ENCODE assay signal across 12 cellular contexts in the genomic region with DNA sequence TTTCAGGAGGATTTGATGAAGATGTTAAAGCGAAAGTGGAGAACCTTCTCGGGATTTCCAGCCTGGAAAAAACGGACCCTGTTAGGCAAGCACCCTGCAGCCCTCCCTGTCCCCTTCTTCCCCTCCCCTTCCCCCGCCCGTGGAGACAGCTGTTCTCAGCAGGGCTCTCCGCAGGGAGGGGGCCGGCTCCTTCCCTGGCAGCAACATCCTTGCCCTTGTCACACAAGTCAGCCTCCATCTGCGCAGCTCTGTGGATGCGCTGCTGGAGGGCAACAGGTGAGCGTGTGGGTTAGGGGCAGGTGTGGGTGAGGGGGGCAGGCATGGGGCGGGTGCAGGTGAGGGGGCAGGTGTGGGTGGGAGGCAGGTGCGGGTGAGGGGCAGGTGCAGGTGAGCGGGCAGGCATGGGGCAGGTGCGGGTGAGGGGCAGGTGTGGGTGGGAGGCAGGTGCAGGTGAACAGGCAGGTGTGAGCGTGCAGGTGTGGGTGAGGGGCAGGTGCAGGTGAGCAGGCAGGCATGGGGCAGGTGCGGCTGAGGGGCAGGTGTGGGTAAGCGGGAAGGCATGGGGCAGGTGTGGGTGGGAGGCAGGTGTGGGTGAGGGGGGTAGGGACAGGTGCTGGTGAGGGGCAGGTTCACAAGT. TPM values are rescaled to one million over a fixed set of nuclear protein-coding genes. Genes with fewer than 3 reads are reported as not detected.
DNase-seq lines count a peak whose midpoint lies in the region; ATAC-seq, FAIRE-seq and TF ChIP-seq lines count a peak whose summit lies in the region.
"Had no signal": no experiment of that assay in that cellular context is flagged by ENCODE, and none has a peak within 500 bp of the region (broad histone marks: within the 10 kb centered on the region; RNA-seq: fewer than 3 reads in every experiment).

No MANE protein-coding gene starts in this region.

- H3K4me1 ChIP-seq in Karpas-422 (ENCODE audit: low read length) (peaks cover 6% of the 10 kb centered on the region), GM12878 (ENCODE audit: control insufficient read depth, insufficient read depth, low read length) (peaks cover 16% of the 10 kb centered on the region)
- H3K4me1 ChIP-seq: SJSA1 had no signal

- H3K27me3 ChIP-seq in Karpas-422 (ENCODE audit: low read length) (no peaks in the 10 kb centered on the region), GM12878 (replicated peaks in 1 of 2; ENCODE audit: control insufficient read depth in 2 of 2, insufficient read depth in 2 of 2, low read length in 1 of 2) (no peaks in the 10 kb centered on the region)
- H3K27me3 ChIP-seq: SJSA1, tibial artery had no signal

- no peaks in the 10 kb centered on the region for H3K27me3 Mint-ChIP-seq in progenitor cell of endocrine pancreas
- peaks cover 2% of the 10 kb centered on the region for H3K27me3 Mint-ChIP-seq in activated T-helper 1 cell treated with anti-CD3 and anti-CD28 coated beads, Interleukin-12 subunit alpha, Interleukin-12 subunit beta, Interleukin-2, Interleukin-4 antibody, amounts not matched to agents 30 ng/mL and 10 ng/mL and 1 ng/mL, durations not matched to agents 14 hours and 24 hours and 36 hours (ENCODE audit: insufficient read depth)

- no peak overlapping the region for H3K4me2 ChIP-seq in Karpas-422 (ENCODE audit: low read depth, low read length, poor library complexity, severe bottlenecking)
- H3K4me2 ChIP-seq in GM12878 (ENCODE audit: control insufficient read depth, insufficient read depth) = 0 out of 2 replicates have a peak overlapping the region, but pooled peaks have one; percentile 33

- SMC1A ChIA-PET in GM12878 (lab: Charles Lee; ENCODE audit: uncharacterized antibody, unreplicated experiment) = no interaction called here

- no peak for TF ChIP-seq CTCF in GM12878 (IDR thresholded peaks at IDR 0.05 in 2 of 3, conservative IDR thresholded peaks at IDR 0.05 in 1 of 3; ENCODE audit: control insufficient read depth in 2 of 3, extremely low read depth in 1 of 3, insufficient read depth in 1 of 3, low read depth in 3 of 3, low read length in 3 of 3)
- TF ChIP-seq CTCF in progenitor cell of endocrine pancreas (IDR thresholded peaks at IDR 0.05; ENCODE audit: unreplicated experiment) = no peak

- no peaks in the 10 kb centered on the region for H3K9me3 Mint-ChIP-seq in progenitor cell of endocrine pancreas (ENCODE audit: low read depth)
- no peaks in the 10 kb centered on the region for H3K9me3 Mint-ChIP-seq in activated T-helper 1 cell treated with anti-CD3 and anti-CD28 coated beads, Interleukin-12 subunit alpha, Interleukin-12 subunit beta, Interleukin-2, Interleukin-4 antibody, amounts not matched to agents 30 ng/mL and 10 ng/mL and 1 ng/mL, durations not matched to agents 14 hours and 24 hours and 36 hours

- H2AFZ ChIP-seq in Karpas-422 (ENCODE audit: low read length) = no peak overlapping the region
- no peak overlapping the region for H2AFZ ChIP-seq in GM12878 (ENCODE audit: control insufficient read depth, low read depth, low read length)

- no peak for TF ChIP-seq RAD21 in GM12878 (IDR thresholded peaks at IDR 0.05; ENCODE audit: insufficient read depth, low read depth, low read length)

- BruUV-seq in GM12878 (replicated peaks; lab: Mats Ljungman, UMichigan) = no TSS peak

- H3K27ac ChIP-seq in Karpas-422 (ENCODE audit: low read length) (peak overlapping the region; percentile 61), GM12878 (ENCODE audit: control insufficient read depth, insufficient read depth) (no peak overlapping the region)
- H3K27ac ChIP-seq: SJSA1, tibial artery had no signal

- H3K9me3 ChIP-seq in Karpas-422 (ENCODE audit: low read length) (no peaks in the 10 kb centered on the region), GM12878 (replicated peaks; ENCODE audit: control insufficient read depth, insufficient read depth, low read length) (no peaks in the 10 kb centered on the region)
- H3K9me3 ChIP-seq: SJSA1, tibial artery had no signal

- peak; percentile 69 for TF ChIP-seq POLR2A in GM12878 (IDR thresholded peaks at IDR 0.05; ENCODE audit: low read depth, low read length)

- H3K36me3 ChIP-seq in Karpas-422 (ENCODE audit: insufficient read depth, low read length) (peaks cover 8% of the 10 kb centered on the region), GM12878 (ENCODE audit: control insufficient read depth in 2 of 2, insufficient read depth in 2 of 2, low read length in 1 of 2) (peaks cover 7 to 32% of the 10 kb centered on the region in 2 experiments)

- no peak overlapping the region for H3K4me3 Mint-ChIP-seq in progenitor cell of endocrine pancreas (ENCODE audit: low read depth)
- no peak overlapping the region for H3K4me3 Mint-ChIP-seq in activated T-helper 1 cell treated with anti-CD3 and anti-CD28 coated beads, Interleukin-12 subunit alpha, Interleukin-12 subunit beta, Interleukin-2, Interleukin-4 antibody, amounts not matched to agents 30 ng/mL and 10 ng/mL and 1 ng/mL, durations not matched to agents 14 hours and 24 hours and 36 hours

- H3K9me2 ChIP-seq in Karpas-422 (replicated peaks; ENCODE audit: insufficient read depth, low read length) = no peaks in the 10 kb centered on the region

- H3K79me2 ChIP-seq in Karpas-422 (ENCODE audit: low read length) (no peaks in the 10 kb centered on the region), GM12878 (ENCODE audit: control insufficient read depth, insufficient read depth, low read length) (no peaks in the 10 kb centered on the region; the same call in 1 of the 2 replicates)

- peaks cover 6% of the 10 kb centered on the region for H3K36me3 Mint-ChIP-seq in progenitor cell of endocrine pancreas (ENCODE audit: insufficient read depth)
- H3K36me3 Mint-ChIP-seq in activated T-helper 1 cell treated with anti-CD3 and anti-CD28 coated beads, Interleukin-12 subunit alpha, Interleukin-12 subunit beta, Interleukin-2, Interleukin-4 antibody, amounts not matched to agents 30 ng/mL and 10 ng/mL and 1 ng/mL, durations not matched to agents 14 hours and 24 hours and 36 hours (ENCODE audit: low read depth) = peaks cover 14% of the 10 kb centered on the region

- CTCF ChIA-PET in GM12878 (lab: Yijun Ruan, JAX) = no interaction called here

- intact Hi-C loops in GM12878 (cut with micrococcal nuclease; ENCODE audit: unreplicated experiment) = no loop called here
- intact Hi-C loops in activated T-helper 1 cell treated with anti-CD3 and anti-CD28 coated beads, Interleukin-12 subunit alpha, Interleukin-12 subunit beta, Interleukin-2, Interleukin-4 antibody, amounts not matched to agents 30 ng/mL and 10 ng/mL and 1 ng/mL, durations not matched to agents 14 hours and 24 hours and 36 hours (cut with micrococcal nuclease) = no loop called here

- H3K4me1 Mint-ChIP-seq in progenitor cell of endocrine pancreas (ENCODE audit: low read depth) = no peaks in the 10 kb centered on the region
- H3K4me1 Mint-ChIP-seq in activated T-helper 1 cell treated with anti-CD3 and anti-CD28 coated beads, Interleukin-12 subunit alpha, Interleukin-12 subunit beta, Interleukin-2, Interleukin-4 antibody, amounts not matched to agents 30 ng/mL and 10 ng/mL and 1 ng/mL, durations not matched to agents 14 hours and 24 hours and 36 hours (ENCODE audit: low read depth) = peaks cover 3% of the 10 kb centered on the region

- H3K4me3 ChIP-seq in Karpas-422 (ENCODE audit: low read length) = no peak overlapping the region
- H3K4me3 ChIP-seq in GM12878 = no peak overlapping the region
- H3K4me3 ChIP-seq: SJSA1, tibial artery had no signal

- no peak for ATAC-seq in GM12878

- in situ Hi-C loops in GM12878 (cut with MboI) = no loop called here

- H3K9ac ChIP-seq in Karpas-422 (ENCODE audit: low read length) (no peak overlapping the region), GM12878 (ENCODE audit: control insufficient read depth, insufficient read depth, low read length) (no peak overlapping the region)

- POLR2A ChIA-PET in GM12878 (lab: Charles Lee) = interaction anchor here (0.6 kb wide), 1 partner anchor 95 kb away, joined by 3 read pairs; no protein-coding TSS in a partner anchor

- no peak for FAIRE-seq in GM12878 (lab: Jason Lieb, UNC)

- H3K27ac Mint-ChIP-seq in progenitor cell of endocrine pancreas = peak overlapping the region; percentile 13
- H3K27ac Mint-ChIP-seq in activated T-helper 1 cell treated with anti-CD3 and anti-CD28 coated beads, Interleukin-12 subunit alpha, Interleukin-12 subunit beta, Interleukin-2, Interleukin-4 antibody, amounts not matched to agents 30 ng/mL and 10 ng/mL and 1 ng/mL, durations not matched to agents 14 hours and 24 hours and 36 hours = no peak overlapping the region

- RAD21 ChIA-PET in GM12878 (lab: Charles Lee; ENCODE audit: unreplicated experiment) = no interaction called here

- peak; percentile 43 for DNase-seq in NCI-H1436 (lab: John Stamatoyannopoulos, UW)
- DNase-seq in NCI-H1436 treated with DMSO at 0.1 percent for 48 hours (lab: John Stamatoyannopoulos, UW) = no peak
- peak; percentile 47 for DNase-seq in Karpas-422
- DNase-seq in GM12878 (ENCODE audit: low read depth, low spot score) = no peak
- no peak for DNase-seq in progenitor cell of endocrine pancreas (ENCODE audit: low spot score, unreplicated experiment)
- DNase-seq in retina = no peak
- no peak for DNase-seq in activated T-helper 1 cell treated with anti-CD3 and anti-CD28 coated beads, Interleukin-12 subunit alpha, Interleukin-12 subunit beta, Interleukin-2, Interleukin-4 antibody, amounts not matched to agents 30 ng/mL and 10 ng/mL and 1 ng/mL, durations not matched to agents 14 hours and 24 hours and 36 hours (ENCODE audit: low spot score)
- no peak for DNase-seq in activated naive CD4-positive, alpha-beta T cell treated with anti-CD3 and anti-CD28 coated beads, Interleukin-2, amount 50 U/mL, for 16 hours
- DNase-seq: KG1; stimulated activated CD4-positive, alpha-beta T cell treated with anti-CD3 and anti-CD28 coated beads, Interleukin-2, amount 100 ng/mL, for 24 hours; tibial artery had no signal

- H4K20me1 ChIP-seq in Karpas-422 (ENCODE audit: insufficient read depth, low read depth, low read length) (peaks cover 11% of the 10 kb centered on the region), GM12878 (ENCODE audit: control insufficient read depth, insufficient read depth) (no peaks in the 10 kb centered on the region; the same call in 1 of the 2 replicates)

- no peak for TF ChIP-seq EP300 in GM12878 (IDR thresholded peaks at IDR 0.05; ENCODE audit: borderline replicate concordance in 1 of 2, control insufficient read depth in 1 of 2, low read depth in 2 of 2, low read length in 2 of 2)

- WGBS in GM12878 (ENCODE audit: insufficient coverage, insufficient replicate concordance, low lambda C conversion rate, missing lambda C conversion rate) = 14% methylated on average over 6 of the region's 17 CpGs

RNA-seq across cellular contexts. Expression of gene CYBC1, which starts 9.4 kb away (rescaled TPM):
- 92.4 and 147 TPM in 2 replicates for total RNA-seq in Karpas-422 (2014; rRNA removed; shearing (Covaris generic); ENCODE audit: low replicate concordance)
- total RNA-seq in GM12878 (2013; cell fraction: nucleolus; rRNA removed) = 374 and 423 TPM in 2 replicates
- total RNA-seq in GM12878 (2014; rRNA removed) (119 and 141 TPM in 2 replicates), GM12878 (2014; rRNA removed; fragmentation: Illumina TruSeq; extraction: Trizol) (93.1 and 97.9 TPM in 2 replicates), GM12878 (2021) (156 and 159 TPM in 2 replicates), progenitor cell of endocrine pancreas (109 and 117 TPM in 2 replicates)
- polyA plus RNA-seq in GM12878 (2011; ENCODE audit: low read depth) = 98.7 TPM
- polyA plus RNA-seq in GM12878 (2011; rRNA removed) (101 and 125 TPM in 2 replicates), GM12878 (2014; fragmentation: Illumina TruSeq; extraction: Trizol) (81.7 and 120 TPM in 2 replicates), GM12878 (2014; fragmentation: Nextera tagmentation; extraction: Ambion mirVana) (1 to 10 TPM; 4.2 to 8.5 TPM), GM12878 (2014; rRNA removed) (162 and 194 TPM in 2 replicates), GM12878 (2016; fragmentation: Nextera tagmentation; extraction: Ambion mirVana) (100 to 1,000 TPM; 150 to 157 TPM)
- polyA plus RNA-seq in GM12878 (2011; cell fraction: cytosol; rRNA removed) = 197 and 266 TPM in 2 replicates
- 419 and 530 TPM in 2 replicates for polyA plus RNA-seq in GM12878 (2011; cell fraction: nucleus; rRNA removed)
- polyA plus RNA-seq in GM12878 (2012) = 155 and 177 TPM in 2 replicates
- 79.4 and 160 TPM in 2 replicates for polyA minus RNA-seq in GM12878 (2011; rRNA and poly(A)+ RNA removed)
- polyA minus RNA-seq in GM12878 (2011; cell fraction: cytosol; rRNA and poly(A)+ RNA removed) = 79.5 and 85.7 TPM in 2 replicates
- 112 and 194 TPM in 2 replicates for polyA minus RNA-seq in GM12878 (2011; cell fraction: nucleus; rRNA and poly(A)+ RNA removed)
- total RNA-seq in activated T-helper 1 cell treated with anti-CD3 and anti-CD28 coated beads, Interleukin-12 subunit alpha, Interleukin-12 subunit beta, Interleukin-2, Interleukin-4 antibody, amounts not matched to agents 30 ng/mL and 10 ng/mL and 1 ng/mL, durations not matched to agents 14 hours and 24 hours and 36 hours = 253 and 257 TPM in 2 replicates

RNA-seq across cellular contexts. Expression of gene NARF, which starts 17.4 kb away (rescaled TPM):
- 43.3 and 53.5 TPM in 2 replicates for total RNA-seq in Karpas-422 (2014; rRNA removed; shearing (Covaris generic); ENCODE audit: low replicate concordance)
- 167 and 178 TPM in 2 replicates for total RNA-seq in GM12878 (2013; cell fraction: nucleolus; rRNA removed)
- total RNA-seq in GM12878 (2014; rRNA removed) = 35.5 and 44.1 TPM in 2 replicates
- 29.2 and 29.4 TPM in 2 replicates for total RNA-seq in GM12878 (2014; rRNA removed; fragmentation: Illumina TruSeq; extraction: Trizol)
- total RNA-seq in GM12878 (2021) = 65.3 and 65.8 TPM in 2 replicates
- polyA plus RNA-seq in GM12878 (2011; ENCODE audit: low read depth) = 72.0 TPM
- polyA plus RNA-seq in GM12878 (2011; rRNA removed) = 120 and 138 TPM in 2 replicates
- 128 and 152 TPM in 2 replicates for polyA plus RNA-seq in GM12878 (2011; cell fraction: cytosol; rRNA removed)
- 170 and 183 TPM in 2 replicates for polyA plus RNA-seq in GM12878 (2011; cell fraction: nucleus; rRNA removed)
- 120 and 130 TPM in 2 replicates for polyA plus RNA-seq in GM12878 (2012)
- polyA plus RNA-seq in GM12878 (2014; fragmentation: Illumina TruSeq; extraction: Trizol) = 22.4 and 42.7 TPM in 2 replicates
- 10 to 100 TPM; 16.7 to 27.4 TPM for polyA plus RNA-seq in GM12878 (2014; fragmentation: Nextera tagmentation; extraction: Ambion mirVana)
- 50.9 and 56.1 TPM in 2 replicates for polyA plus RNA-seq in GM12878 (2014; rRNA removed)
- polyA plus RNA-seq in GM12878 (2016; fragmentation: Nextera tagmentation; extraction: Ambion mirVana) = 100 to 1,000 TPM; 115 to 126 TPM
- polyA minus RNA-seq in GM12878 (2011; rRNA and poly(A)+ RNA removed) = 81.9 and 82.4 TPM in 2 replicates
- polyA minus RNA-seq in GM12878 (2011; cell fraction: cytosol; rRNA and poly(A)+ RNA removed) = 27.1 and 29.1 TPM in 2 replicates
- 29.7 and 37.7 TPM in 2 replicates for polyA minus RNA-seq in GM12878 (2011; cell fraction: nucleus; rRNA and poly(A)+ RNA removed)
- total RNA-seq in progenitor cell of endocrine pancreas = 86.9 and 94.0 TPM in 2 replicates
- total RNA-seq in activated T-helper 1 cell treated with anti-CD3 and anti-CD28 coated beads, Interleukin-12 subunit alpha, Interleukin-12 subunit beta, Interleukin-2, Interleukin-4 antibody, amounts not matched to agents 30 ng/mL and 10 ng/mL and 1 ng/mL, durations not matched to agents 14 hours and 24 hours and 36 hours = 99.0 and 103 TPM in 2 replicates

RNA-seq across cellular contexts. Expression of gene OGFOD3, which starts 22.7 kb away (rescaled TPM):
- 14.8 and 17.9 TPM in 2 replicates for total RNA-seq in Karpas-422 (2014; rRNA removed; shearing (Covaris generic); ENCODE audit: low replicate concordance)
- total RNA-seq in GM12878 (2013; cell fraction: nucleolus; rRNA removed) = 32.4 and 38.4 TPM in 2 replicates
- 21.0 TPM in 2 replicates for total RNA-seq in GM12878 (2014; rRNA removed)
- 10.3 and 11.6 TPM in 2 replicates for total RNA-seq in GM12878 (2014; rRNA removed; fragmentation: Illumina TruSeq; extraction: Trizol)
- 25.8 and 29.6 TPM in 2 replicates for total RNA-seq in GM12878 (2021)
- polyA plus RNA-seq in GM12878 (2011; ENCODE audit: low read depth) = 6.8 TPM
- polyA plus RNA-seq in GM12878 (2011; rRNA removed) = 10.8 and 16.9 TPM in 2 replicates
- polyA plus RNA-seq in GM12878 (2011; cell fraction: cytosol; rRNA removed) = 31.6 and 39.7 TPM in 2 replicates
- polyA plus RNA-seq in GM12878 (2011; cell fraction: nucleus; rRNA removed) = 33.0 and 43.8 TPM in 2 replicates
- polyA plus RNA-seq in GM12878 (2012) = 15.1 and 18.3 TPM in 2 replicates
- polyA plus RNA-seq in GM12878 (2014; fragmentation: Illumina TruSeq; extraction: Trizol) = 4.2 and 10.2 TPM in 2 replicates
- 1 to 10 TPM in 1 of 2 experiments, under 1 TPM in 1; 0.48 to 2.4 TPM for polyA plus RNA-seq in GM12878 (2014; fragmentation: Nextera tagmentation; extraction: Ambion mirVana)
- 19.6 and 23.7 TPM in 2 replicates for polyA plus RNA-seq in GM12878 (2014; rRNA removed)
- 10 to 100 TPM; 25.9 to 28.4 TPM for polyA plus RNA-seq in GM12878 (2016; fragmentation: Nextera tagmentation; extraction: Ambion mirVana)
- 18.4 and 28.0 TPM in 2 replicates for polyA minus RNA-seq in GM12878 (2011; rRNA and poly(A)+ RNA removed)
- 12.6 and 16.9 TPM in 2 replicates for polyA minus RNA-seq in GM12878 (2011; cell fraction: cytosol; rRNA and poly(A)+ RNA removed)
- polyA minus RNA-seq in GM12878 (2011; cell fraction: nucleus; rRNA and poly(A)+ RNA removed) = 5.7 and 14.4 TPM in 2 replicates
- 31.3 and 31.4 TPM in 2 replicates for total RNA-seq in progenitor cell of endocrine pancreas
- total RNA-seq in activated T-helper 1 cell treated with anti-CD3 and anti-CD28 coated beads, Interleukin-12 subunit alpha, Interleukin-12 subunit beta, Interleukin-2, Interleukin-4 antibody, amounts not matched to agents 30 ng/mL and 10 ng/mL and 1 ng/mL, durations not matched to agents 14 hours and 24 hours and 36 hours = 28.7 and 34.7 TPM in 2 replicates

RNA-seq across cellular contexts. Expression of gene HEXD, which starts 23.0 kb away (rescaled TPM):
- total RNA-seq in Karpas-422 (2014; rRNA removed; shearing (Covaris generic); ENCODE audit: low replicate concordance) = 21.7 and 55.7 TPM in 2 replicates
- total RNA-seq in GM12878 (2013; cell fraction: nucleolus; rRNA removed) = 34.6 and 37.8 TPM in 2 replicates
- 10.8 and 12.7 TPM in 2 replicates for total RNA-seq in GM12878 (2014; rRNA removed)
- 5.8 and 6.4 TPM in 2 replicates for total RNA-seq in GM12878 (2014; rRNA removed; fragmentation: Illumina TruSeq; extraction: Trizol)
- 15.9 and 16.4 TPM in 2 replicates for total RNA-seq in GM12878 (2021)
- polyA plus RNA-seq in GM12878 (2011; ENCODE audit: low read depth) = 4.9 TPM
- polyA plus RNA-seq in GM12878 (2011; rRNA removed) = 5.1 and 7.6 TPM in 2 replicates
- polyA plus RNA-seq in GM12878 (2011; cell fraction: cytosol; rRNA removed) = 7.5 and 11.0 TPM in 2 replicates
- polyA plus RNA-seq in GM12878 (2011; cell fraction: nucleus; rRNA removed) = 119 and 120 TPM in 2 replicates
- polyA plus RNA-seq in GM12878 (2012) = 9.6 and 13.9 TPM in 2 replicates
- 5.0 and 6.3 TPM in 2 replicates for polyA plus RNA-seq in GM12878 (2014; fragmentation: Illumina TruSeq; extraction: Trizol)
- 1 to 10 TPM; 1.6 to 1.9 TPM for polyA plus RNA-seq in GM12878 (2014; fragmentation: Nextera tagmentation; extraction: Ambion mirVana)
- 21.9 and 24.2 TPM in 2 replicates for polyA plus RNA-seq in GM12878 (2014; rRNA removed)
- polyA plus RNA-seq in GM12878 (2016; fragmentation: Nextera tagmentation; extraction: Ambion mirVana) = 1 to 10 TPM; 4.9 to 8.7 TPM
- polyA minus RNA-seq in GM12878 (2011; rRNA and poly(A)+ RNA removed) = 2.5 and 5.6 TPM in 2 replicates
- polyA minus RNA-seq in GM12878 (2011; cell fraction: cytosol; rRNA and poly(A)+ RNA removed) = 2.1 TPM in 2 replicates
- polyA minus RNA-seq in GM12878 (2011; cell fraction: nucleus; rRNA and poly(A)+ RNA removed) = 8.1 and 10.9 TPM in 2 replicates
- total RNA-seq in progenitor cell of endocrine pancreas = 76.7 and 86.4 TPM in 2 replicates
- 30.5 and 33.0 TPM in 2 replicates for total RNA-seq in activated T-helper 1 cell treated with anti-CD3 and anti-CD28 coated beads, Interleukin-12 subunit alpha, Interleukin-12 subunit beta, Interleukin-2, Interleukin-4 antibody, amounts not matched to agents 30 ng/mL and 10 ng/mL and 1 ng/mL, durations not matched to agents 14 hours and 24 hours and 36 hours

Comparison
In these comparisons a context has a peak if more than half of its experiments do, and no peak if none do; other contexts are left out.
1. DNase-seq: peak in NCI-H1436 (single experiment) and Karpas-422 (single experiment); none in NCI-H1436 treated with DMSO at 0.1 percent for 48 hours (single experiment), GM12878 (single experiment), progenitor cell of endocrine pancreas (single experiment), retina (single experiment), activated T-helper 1 cell treated with anti-CD3 and anti-CD28 coated beads, Interleukin-12 subunit alpha, Interleukin-12 subunit beta, Interleukin-2, Interleukin-4 antibody, amounts not matched to agents 30 ng/mL and 10 ng/mL and 1 ng/mL, durations not matched to agents 14 hours and 24 hours and 36 hours (single experiment) and activated naive CD4-positive, alpha-beta T cell treated with anti-CD3 and anti-CD28 coated beads, Interleukin-2, amount 50 U/mL, for 16 hours (single experiment).